In genomic region chr3:146560678-146561077, GRCh38 we compare ENCODE assay signal across 9 cellular contexts. TPM values are rescaled to one million over a fixed set of nuclear protein-coding genes. Genes with fewer than 3 reads are reported as not detected.
"Had no signal": no experiment of that assay in that cellular context is flagged by ENCODE, and none has a peak within 500 bp of the region (broad histone marks: within the 10 kb centered on the region; RNA-seq: fewer than 3 reads in every experiment).

No MANE protein-coding gene starts in this region.

- H3K27ac ChIP-seq: HL-60 had no signal

- ATAC-seq: GM23338, HepG2 had no signal

- DNase-seq: H9, HCEC 1CT had no signal

- FAIRE-seq: H1, H54, HepG2 had no signal

- H3K4me2 ChIP-seq: GM23338 had no signal

- H3K4me3 ChIP-seq: GM23338 had no signal

RNA-seq across cellular contexts. Expression of gene PLSCR5, which starts 44.5 kb away (rescaled TPM):
- total RNA-seq: GM23338, H1, H9, HepG2, HT1080 had no signal
- polyA plus RNA-seq: GM23338, H1, IgD-negative memory B cell had no signal
